20 cellular contexts compared by ENCODE assay signal in genomic region chr6:81969011-81969410, GRCh38.
DNase-seq lines count a peak whose midpoint lies in the region; ATAC-seq and TF ChIP-seq lines count a peak whose summit lies in the region.
"Had no signal": no experiment of that assay in that cellular context is flagged by ENCODE, and none has a peak within 500 bp of the region (broad histone marks: within the 10 kb centered on the region; RNA-seq: fewer than 3 reads in every experiment).

No MANE protein-coding gene starts in this region.

- TF ChIP-seq POLR2A in NB4 (IDR thresholded peaks at IDR 0.05; ENCODE audit: extremely low read depth, insufficient read length): no peak

- peak overlapping the region; percentile 70; the same call in 1 of the 2 replicates for H3K4me2 ChIP-seq in GM23338

- TF ChIP-seq CTCF in GM23338 (conservative IDR thresholded peaks at IDR 0.05; ENCODE audit: low read depth in 2 of 2) (no peak), NB4 (IDR thresholded peaks at IDR 0.05; ENCODE audit: low read depth, low read length) (no peak), neutrophil (IDR thresholded peaks at IDR 0.05) (no peak)

- H3K36me3 ChIP-seq in GM23338 (ENCODE audit: insufficient read depth): no peaks in the 10 kb centered on the region
- H3K36me3 ChIP-seq in neutrophil: no peaks in the 10 kb centered on the region

- H3F3A ChIP-seq in GM23338 (replicated peaks; ENCODE audit: low read depth): no peaks in the 10 kb centered on the region

- no peak overlapping the region for H3K27ac Mint-ChIP-seq in GM23338
- no peak overlapping the region for H3K27ac Mint-ChIP-seq in activated T-helper 17 cell treated with anti-CD3 and anti-CD28 coated beads, Interleukin-2, amount 50 U/mL, for 72 hours
- H3K27ac Mint-ChIP-seq: CD8-positive, alpha-beta T cell had no signal

- ATAC-seq in GM23338: no peak
- no peak for ATAC-seq in activated T-helper 17 cell treated with anti-CD3 and anti-CD28 coated beads, Interleukin-2, amount 50 U/mL, for 72 hours (replicated peaks)
- ATAC-seq in Right ventricle myocardium superior (ENCODE audit: poor library complexity): no peak
- ATAC-seq: CD8-positive, alpha-beta T cell; SK-N-SH treated with all-trans-retinoic acid at 6 μM for 48 hours had no signal

- intact Hi-C loops in Right ventricle myocardium superior (cut with DNase I): no loop called here

- peaks cover 14% of the 10 kb centered on the region for H3K9me3 Mint-ChIP-seq in GM23338
- peaks cover 17% of the 10 kb centered on the region for H3K9me3 Mint-ChIP-seq in activated T-helper 17 cell treated with anti-CD3 and anti-CD28 coated beads, Interleukin-2, amount 50 U/mL, for 72 hours

- H3K27me3 Mint-ChIP-seq in GM23338 (ENCODE audit: insufficient read depth, low read depth, poor library complexity): no peaks in the 10 kb centered on the region
- peaks cover 6% of the 10 kb centered on the region for H3K27me3 Mint-ChIP-seq in activated T-helper 17 cell treated with anti-CD3 and anti-CD28 coated beads, Interleukin-2, amount 50 U/mL, for 72 hours

- no peaks in the 10 kb centered on the region for H4K20me1 ChIP-seq in GM23338 (replicated peaks; ENCODE audit: insufficient read depth)

- H2AFZ ChIP-seq in GM23338: no peak overlapping the region

- H3K79me2 ChIP-seq in GM23338 (replicated peaks; ENCODE audit: insufficient read depth): no peaks in the 10 kb centered on the region

- no peak overlapping the region for H3K4me3 Mint-ChIP-seq in GM23338
- H3K4me3 Mint-ChIP-seq in activated T-helper 17 cell treated with anti-CD3 and anti-CD28 coated beads, Interleukin-2, amount 50 U/mL, for 72 hours: no peak overlapping the region
- H3K4me3 Mint-ChIP-seq: CD8-positive, alpha-beta T cell had no signal

- H3K27me3 ChIP-seq in GM23338 (ENCODE audit: insufficient read depth) (no peaks in the 10 kb centered on the region), neutrophil (no peaks in the 10 kb centered on the region)

- H3K27ac ChIP-seq in GM23338 (ENCODE audit: low read depth) (no peak overlapping the region), neutrophil (peak overlapping the region; percentile 85)

- H3K4me1 Mint-ChIP-seq in GM23338: peaks cover 2% of the 10 kb centered on the region; the same call in 1 of the 3 replicates
- no peaks in the 10 kb centered on the region for H3K4me1 Mint-ChIP-seq in activated T-helper 17 cell treated with anti-CD3 and anti-CD28 coated beads, Interleukin-2, amount 50 U/mL, for 72 hours

- H3K4me1 ChIP-seq in GM23338 (ENCODE audit: insufficient read depth) (peaks cover 7% of the 10 kb centered on the region; the same call in 1 of the 2 replicates), neutrophil (ENCODE audit: control insufficient read depth in 1 of 2, insufficient read depth in 1 of 2, low read depth in 1 of 2, low read length in 1 of 2) (peaks cover 21% of the 10 kb centered on the region in 2 experiments)

- H3K9me2 ChIP-seq in GM23338 (ENCODE audit: insufficient read depth): peaks cover 13% of the 10 kb centered on the region

- DNase-seq in GM23338 (ENCODE audit: low spot score) (no peak), NB4 (ENCODE audit: low read depth) (peak; percentile 84), SKM-1 treated with dmso at 0.1 percent for 144 hours (lab: John Stamatoyannopoulos, UW; ENCODE audit: unreplicated experiment) (peak; percentile 97), Right ventricle myocardium superior (no peak)
- DNase-seq in effector CD4-positive, alpha-beta T cell: no peak
- DNase-seq: CD8-positive, alpha-beta T cell; DMS153; Kasumi-1; NCI-H1105; NCI-H2029 treated with DMSO at 0.1 percent for 48 hours; NCI-H226; NCI-H510A treated with DMSO at 0.1 percent for 48 hours; NCI-H748 treated with DMSO at 0.1 percent for 48 hours; NK-92 treated with Interleukin-12 subunit alpha and Interleukin-12 subunit beta, amount 100 ng/mL, for 24 hours; PC-3; SHP77; T-helper 1 cell had no signal

- H3K36me3 Mint-ChIP-seq in GM23338 (ENCODE audit: low read depth): peaks cover 10% of the 10 kb centered on the region; the same call in 1 of the 3 replicates
- no peaks in the 10 kb centered on the region for H3K36me3 Mint-ChIP-seq in activated T-helper 17 cell treated with anti-CD3 and anti-CD28 coated beads, Interleukin-2, amount 50 U/mL, for 72 hours (ENCODE audit: low read depth)
- H3K36me3 Mint-ChIP-seq: CD8-positive, alpha-beta T cell had no signal

- H3K4me3 ChIP-seq in GM23338 (no peak overlapping the region), NB4 (ENCODE audit: low read depth, low read length) (no peak overlapping the region), neutrophil (ENCODE audit: low read depth in 1 of 2, low read length in 1 of 2) (peak overlapping the region in 1 of 2 experiments; percentile 40)

- H3K9me3 ChIP-seq in neutrophil: no peaks in the 10 kb centered on the region

TF ChIP-seq in GM23338, 12 proteins besides CTCF, POLR2A, EP300 and RAD21:
- TF ChIP-seq EZH2 (IDR thresholded peaks at IDR 0.05; ENCODE audit: low read depth, unreplicated experiment) (no peak), NANOG (IDR thresholded peaks at IDR 0.05; ENCODE audit: borderline replicate concordance) (no peak)
TF ChIP-seq in GM23338: peak in this region for 0.

Comparison
In these comparisons a context has a peak if more than half of its experiments do, and no peak if none do; other contexts are left out.
1. DNase-seq: peak in NB4 (single experiment) and SKM-1 treated with dmso at 0.1 percent for 144 hours (single experiment); none in GM23338 (single experiment), effector CD4-positive, alpha-beta T cell (single experiment) and Right ventricle myocardium superior (single experiment).